14 cellular contexts compared by ENCODE assay signal in genomic region chr10:22598488-22598887, GRCh38.
DNase-seq lines count a peak whose midpoint lies in the region; ATAC-seq, FAIRE-seq and TF ChIP-seq lines count a peak whose summit lies in the region.
"Had no signal": no experiment of that assay in that cellular context is flagged by ENCODE, and none has a peak within 500 bp of the region (broad histone marks: within the 10 kb centered on the region; RNA-seq: fewer than 3 reads in every experiment).

No MANE protein-coding gene starts in this region.

- no peak for TF ChIP-seq EP300 in GM12878 (IDR thresholded peaks at IDR 0.05; ENCODE audit: borderline replicate concordance in 1 of 2, control insufficient read depth in 1 of 2, low read depth in 2 of 2, low read length in 2 of 2)

- peaks cover 28 to 63% of the 10 kb centered on the region in 2 donors for H3K36me3 Mint-ChIP-seq in CD4-positive, alpha-beta memory T cell
- H3K36me3 Mint-ChIP-seq in naive thymus-derived CD8-positive, alpha-beta T cell, result peaks cover 0 to 54% (median 7%) of the 10 kb centered on the region in 3 donors

- TF ChIP-seq CTCF in GM12878 (IDR thresholded peaks at IDR 0.05 in 2 of 3, conservative IDR thresholded peaks at IDR 0.05 in 1 of 3; ENCODE audit: control insufficient read depth in 2 of 3, extremely low read depth in 1 of 3, insufficient read depth in 1 of 3, low read depth in 3 of 3, low read length in 3 of 3), result no peak

- RAD21 ChIA-PET in GM12878 (lab: Charles Lee; ENCODE audit: unreplicated experiment), result interaction anchor here (1.5 to 1.7 kb wide), 2 partner anchors 12 to 28 kb away, joined by 3 to 5 read pairs; no protein-coding TSS in a partner anchor

- peak overlapping the region; percentile 36 for H3K4me2 ChIP-seq in GM12878 (ENCODE audit: control insufficient read depth, insufficient read depth)

- H3K27me3 ChIP-seq in CD4-positive, alpha-beta memory T cell (ENCODE audit: insufficient read depth, low read length), result no peaks in the 10 kb centered on the region
- H3K27me3 ChIP-seq in GM12878 (replicated peaks in 1 of 2; ENCODE audit: control insufficient read depth in 2 of 2, insufficient read depth in 2 of 2, low read length in 1 of 2), result no peaks in the 10 kb centered on the region

- H3K27ac ChIP-seq in CD4-positive, alpha-beta memory T cell (ENCODE audit: low read depth, low read length), result no peak overlapping the region
- H3K27ac ChIP-seq in GM12878 (ENCODE audit: control insufficient read depth, insufficient read depth), result peak overlapping the region; percentile 19
- H3K27ac ChIP-seq: HL-60 had no signal

- in situ Hi-C loops in GM12878 (cut with MboI), result no loop called here

- no peaks in the 10 kb centered on the region for H3K36me3 ChIP-seq in CD4-positive, alpha-beta memory T cell (ENCODE audit: insufficient read depth, low read length)
- H3K36me3 ChIP-seq in GM12878 (ENCODE audit: control insufficient read depth in 2 of 2, insufficient read depth in 2 of 2, low read length in 1 of 2), result peaks cover 2 to 19% of the 10 kb centered on the region in 2 experiments

- no peak for DNase-seq in CD4-positive, alpha-beta memory T cell
- DNase-seq in M059J (ENCODE audit: low read depth) (peak; percentile 32), GM12878 (ENCODE audit: low read depth, low spot score) (no peak), OCI-M2 (lab: John Stamatoyannopoulos, UW; ENCODE audit: unreplicated experiment) (no peak), NCI-H2029 treated with DMSO at 0.1 percent for 48 hours (lab: John Stamatoyannopoulos, UW) (no peak), NCI-H1694 (lab: John Stamatoyannopoulos, UW) (no peak), nucleus accumbens (lab: John Stamatoyannopoulos, UW) (no peak)
- no peak for DNase-seq in naive thymus-derived CD8-positive, alpha-beta T cell
- DNase-seq: central memory CD4-positive, alpha-beta T cell; DND-41; left colon; NCI-H510A had no signal

- H3K9ac ChIP-seq in GM12878 (ENCODE audit: control insufficient read depth, insufficient read depth, low read length), result no peak overlapping the region

- peaks cover 49% of the 10 kb centered on the region for H3K79me2 ChIP-seq in GM12878 (ENCODE audit: control insufficient read depth, insufficient read depth, low read length)

- H3K4me1 Mint-ChIP-seq in CD4-positive, alpha-beta memory T cell, result peaks cover 59 to 95% (median 78%) of the 10 kb centered on the region in 4 donors
- peaks cover 44 to 94% (median 89%) of the 10 kb centered on the region in 4 donors for H3K4me1 Mint-ChIP-seq in naive thymus-derived CD8-positive, alpha-beta T cell

- H2AFZ ChIP-seq in GM12878 (ENCODE audit: control insufficient read depth, low read depth, low read length), result no peak overlapping the region

- POLR2A ChIA-PET in CD4-positive, alpha-beta memory T cell (lab: Charles Lee; ENCODE audit: partially characterized antibody), result interaction anchor here (1.0 to 8.3 kb wide), 2 partner anchors 13 to 17 kb away, joined by 3 to 53 read pairs; no protein-coding TSS in a partner anchor
- POLR2A ChIA-PET in GM12878 (lab: Charles Lee), result interaction anchor here (1.2 to 3.5 kb wide), 2 partner anchors 25 to 53 kb away, joined by 4 to 10 read pairs; no protein-coding TSS in a partner anchor
- POLR2A ChIA-PET in naive thymus-derived CD8-positive, alpha-beta T cell (lab: Charles Lee), result no interaction called here

- FAIRE-seq in GM12878 (lab: Jason Lieb, UNC), result no peak
- FAIRE-seq: TTC549 had no signal

- H3K4me1 ChIP-seq in CD4-positive, alpha-beta memory T cell (ENCODE audit: insufficient read depth, low read length), result peaks cover 84% of the 10 kb centered on the region
- H3K4me1 ChIP-seq in GM12878 (ENCODE audit: control insufficient read depth, insufficient read depth, low read length), result peaks cover 49% of the 10 kb centered on the region

- H4K20me1 ChIP-seq in GM12878 (ENCODE audit: control insufficient read depth, insufficient read depth), result no peaks in the 10 kb centered on the region

- intact Hi-C loops in CD4-positive, alpha-beta memory T cell (cut with micrococcal nuclease), result loop anchor here (5.0 kb wide), 1 partner anchor 46 kb away; no protein-coding TSS in a partner anchor
- intact Hi-C loops in GM12878 (cut with micrococcal nuclease; ENCODE audit: unreplicated experiment), result loop anchor here (5.0 kb wide), 1 partner anchor 34 kb away; no protein-coding TSS in a partner anchor

- no peak for TF ChIP-seq POLR2A in GM12878 (IDR thresholded peaks at IDR 0.05; ENCODE audit: low read depth, low read length)

- BruUV-seq in GM12878 (replicated peaks; lab: Mats Ljungman, UMichigan), result no TSS peak

- H3K9me3 Mint-ChIP-seq in CD4-positive, alpha-beta memory T cell, result peaks cover 0 to 2% (median 0%) of the 10 kb centered on the region in 8 donors
- no peaks in the 10 kb centered on the region for H3K9me3 Mint-ChIP-seq in naive thymus-derived CD8-positive, alpha-beta T cell

- ATAC-seq in GM12878, result no peak
- ATAC-seq in naive thymus-derived CD8-positive, alpha-beta T cell, result no peak
- ATAC-seq: left colon had no signal

- H3K27me3 Mint-ChIP-seq in CD4-positive, alpha-beta memory T cell, result no peaks in the 10 kb centered on the region
- H3K27me3 Mint-ChIP-seq in naive thymus-derived CD8-positive, alpha-beta T cell, result no peaks in the 10 kb centered on the region

- peak overlapping the region; percentile 58 to 90 (median 76) for H3K27ac Mint-ChIP-seq in CD4-positive, alpha-beta memory T cell
- H3K27ac Mint-ChIP-seq in naive thymus-derived CD8-positive, alpha-beta T cell, result peak overlapping the region; percentile 73 to 96 (median 90)

- SMC1A ChIA-PET in GM12878 (lab: Charles Lee; ENCODE audit: uncharacterized antibody, unreplicated experiment), result interaction anchor here (0.6 to 5.5 kb wide), 9 partner anchors 12 to 1830 kb away, joined by 3 to 51 read pairs (median 4); no protein-coding TSS in a partner anchor

- CTCF ChIA-PET in CD4-positive, alpha-beta memory T cell (lab: Charles Lee; ENCODE audit: partially characterized antibody), result no interaction called here
- CTCF ChIA-PET in GM12878 (lab: Yijun Ruan, JAX), result no interaction called here

- TF ChIP-seq RAD21 in GM12878 (IDR thresholded peaks at IDR 0.05; ENCODE audit: insufficient read depth, low read depth, low read length), result no peak

- WGBS in GM12878 (ENCODE audit: insufficient coverage, insufficient replicate concordance, low lambda C conversion rate, missing lambda C conversion rate), result 74% methylated on average over 3 of the region's 3 CpGs

- H3K4me3 Mint-ChIP-seq in CD4-positive, alpha-beta memory T cell, result peak overlapping the region in 3 of 8 donors; percentile 31 to 85 (median 64)
- H3K4me3 Mint-ChIP-seq in naive thymus-derived CD8-positive, alpha-beta T cell, result peak overlapping the region in 4 of 10 donors; percentile 3 to 31 (median 22)

- H3K4me3 ChIP-seq in CD4-positive, alpha-beta memory T cell (ENCODE audit: low read length in 2 of 2), result no peak overlapping the region
- peak overlapping the region; percentile 6; the same call in 1 of the 2 replicates for H3K4me3 ChIP-seq in GM12878

- H3K9me3 ChIP-seq in CD4-positive, alpha-beta memory T cell (ENCODE audit: control insufficient read depth in 1 of 2, low read length in 2 of 2), result no peaks in the 10 kb centered on the region
- no peaks in the 10 kb centered on the region for H3K9me3 ChIP-seq in GM12878 (replicated peaks; ENCODE audit: control insufficient read depth, insufficient read depth, low read length)

TF ChIP-seq in GM12878, 131 proteins besides CTCF, POLR2A, EP300 and RAD21 (continues in another document):
- TF ChIP-seq TCF3 (IDR thresholded peaks at IDR 0.05; ENCODE audit: borderline replicate concordance, insufficient read depth, low read depth, low read length), result no peak
- TF ChIP-seq RELB (IDR thresholded peaks at IDR 0.05; ENCODE audit: low read depth), result no peak
- TF ChIP-seq CBFB (IDR thresholded peaks at IDR 0.05; ENCODE audit: low read depth), result no peak
- no peak for TF ChIP-seq HDGF (IDR thresholded peaks at IDR 0.05)
- TF ChIP-seq RAD51 (IDR thresholded peaks at IDR 0.05), result no peak
- TF ChIP-seq E2F4 (IDR thresholded peaks at IDR 0.05; ENCODE audit: low read depth, low read length), result no peak
- no peak for TF ChIP-seq BHLHE40 (IDR thresholded peaks at IDR 0.05; ENCODE audit: borderline replicate concordance in 1 of 2, low read depth in 2 of 2, low read length in 1 of 2)
- TF ChIP-seq YY1 (IDR thresholded peaks at IDR 0.05; ENCODE audit: low read depth, low read length), result no peak
- no peak for TF ChIP-seq KDM1A (IDR thresholded peaks at IDR 0.05; ENCODE audit: borderline replicate concordance)
- TF ChIP-seq POLR2AphosphoS5 (IDR thresholded peaks at IDR 0.05; ENCODE audit: low read length), result no peak
- no peak for TF ChIP-seq JUND (IDR thresholded peaks at IDR 0.05; ENCODE audit: low read depth, low read length)
- no peak for TF ChIP-seq TARDBP (IDR thresholded peaks at IDR 0.05; ENCODE audit: borderline replicate concordance)
- TF ChIP-seq KAT2A (conservative IDR thresholded peaks at IDR 0.05; ENCODE audit: control insufficient read depth, low read depth, low read length), result no peak
- TF ChIP-seq SMARCA5 (IDR thresholded peaks at IDR 0.05), result no peak
